2 cellular contexts compared by ENCODE assay signal in genomic region chr12:56998981-56999380, GRCh38.
TF ChIP-seq lines count a peak whose summit lies in the region.

No MANE protein-coding gene starts in this region.

TF ChIP-seq in GM12891, 5 proteins besides CTCF, POLR2A, EP300 and RAD21:
- TF ChIP-seq TAF1 (IDR thresholded peaks at IDR 0.05; ENCODE audit: low read depth, low read length), result no peak
- no peak for TF ChIP-seq POLR2AphosphoS5 (IDR thresholded peaks at IDR 0.05; ENCODE audit: low read depth, low read length)
- no peak for TF ChIP-seq SPI1 (IDR thresholded peaks at IDR 0.05; ENCODE audit: low read depth, low read length)
- TF ChIP-seq POU2F2 (IDR thresholded peaks at IDR 0.05; ENCODE audit: low read depth, low read length), result no peak
- no peak for TF ChIP-seq PAX5 (IDR thresholded peaks at IDR 0.05; ENCODE audit: insufficient read depth, low read length, severe bottlenecking)

TF ChIP-seq in HepG2, 621 proteins besides CTCF, POLR2A, EP300 and RAD21:
- TF ChIP-seq MED1 (CRISPR knock-in tag; IDR thresholded peaks at IDR 0.05) (no peak), ZC3H4 (CRISPR knock-in tag; IDR thresholded peaks at IDR 0.05; ENCODE audit: borderline replicate concordance) (no peak), ZMYM3 (CRISPR knock-in tag; IDR thresholded peaks at IDR 0.05) (no peak), ETV5 (CRISPR knock-in tag; IDR thresholded peaks at IDR 0.05; ENCODE audit: borderline replicate concordance) (no peak)
- TF ChIP-seq, protein P1, sequence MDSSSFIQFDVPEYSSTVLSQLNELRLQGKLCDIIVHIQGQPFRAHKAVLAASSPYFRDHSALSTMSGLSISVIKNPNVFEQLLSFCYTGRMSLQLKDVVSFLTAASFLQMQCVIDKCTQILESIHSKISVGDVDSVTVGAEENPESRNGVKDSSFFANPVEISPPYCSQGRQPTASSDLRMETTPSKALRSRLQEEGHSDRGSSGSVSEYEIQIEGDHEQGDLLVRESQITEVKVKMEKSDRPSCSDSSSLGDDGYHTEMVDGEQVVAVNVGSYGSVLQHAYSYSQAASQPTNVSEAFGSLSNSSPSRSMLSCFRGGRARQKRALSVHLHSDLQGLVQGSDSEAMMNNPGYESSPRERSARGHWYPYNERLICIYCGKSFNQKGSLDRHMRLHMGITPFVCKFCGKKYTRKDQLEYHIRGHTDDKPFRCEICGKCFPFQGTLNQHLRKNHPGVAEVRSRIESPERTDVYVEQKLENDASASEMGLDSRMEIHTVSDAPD (CRISPR knock-in tag; IDR thresholded peaks at IDR 0.05), result no peak
